Comparison of ENCODE assay signal across 8 cellular contexts in the genomic region with DNA sequence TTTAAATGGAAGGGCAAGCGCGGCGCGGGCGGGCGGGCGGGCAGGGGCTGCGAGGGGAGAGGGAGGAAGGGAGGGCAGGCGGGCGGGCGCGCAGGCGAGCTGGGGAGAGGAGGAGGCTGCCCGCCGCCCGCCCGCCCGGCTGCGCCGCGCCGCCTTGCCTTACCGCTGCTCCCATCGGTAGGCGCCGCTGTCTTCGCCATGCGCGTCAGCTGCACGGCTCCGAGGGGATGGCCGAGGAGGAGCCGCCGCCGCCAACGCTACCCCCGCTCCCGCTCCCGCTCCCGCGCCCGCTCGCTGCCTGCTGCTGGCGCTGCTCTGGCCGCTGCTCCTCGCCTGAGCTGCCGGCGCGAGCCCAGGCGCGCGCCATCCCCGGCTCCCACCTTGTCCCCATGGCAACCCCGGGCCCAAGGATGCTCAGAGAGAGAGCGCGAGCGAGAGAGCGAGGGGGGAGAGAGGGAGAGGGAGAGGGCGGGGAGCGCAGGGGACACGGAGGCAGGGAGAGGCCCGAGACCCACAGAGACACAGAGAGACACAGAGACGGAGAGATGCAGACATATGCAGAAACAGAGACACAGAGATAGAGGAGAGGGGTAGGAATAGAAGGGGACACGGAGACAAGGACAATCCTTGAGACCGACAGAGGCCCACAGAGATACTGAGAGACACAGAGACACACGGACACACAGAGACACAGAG. TPM values are rescaled to one million over a fixed set of nuclear protein-coding genes. Genes with fewer than 3 reads are reported as not detected.
DNase-seq lines count a peak whose midpoint lies in the region; ATAC-seq and TF ChIP-seq lines count a peak whose summit lies in the region.

No MANE protein-coding gene starts in this region.

- TF ChIP-seq EP300 in ovary (IDR thresholded peaks at IDR 0.05) = no peak

- H3K9me3 ChIP-seq in MM.1S (replicated peaks; ENCODE audit: insufficient read depth, low read length) (no peaks in the 10 kb centered on the region), SJCRH30 (replicated peaks) (no peaks in the 10 kb centered on the region), ovary (no peaks in the 10 kb centered on the region), thoracic aorta (no peaks in the 10 kb centered on the region)

- H3K9ac ChIP-seq in MM.1S (ENCODE audit: low read length) = no peak overlapping the region

- no peak for TF ChIP-seq POLR2A in ovary (IDR thresholded peaks at IDR 0.05)

- no peaks in the 10 kb centered on the region for H3K9me3 Mint-ChIP-seq in activated naive CD4-positive, alpha-beta T cell treated with anti-CD3 and anti-CD28 coated beads for 36 hours
- peaks cover 26% of the 10 kb centered on the region for H3K9me3 Mint-ChIP-seq in glutamatergic neuron (ENCODE audit: unreplicated experiment)

- H3K27ac Mint-ChIP-seq in activated naive CD4-positive, alpha-beta T cell treated with anti-CD3 and anti-CD28 coated beads for 36 hours = no peak overlapping the region
- H3K27ac Mint-ChIP-seq in glutamatergic neuron (ENCODE audit: unreplicated experiment) = no peak overlapping the region

- H3K27me3 ChIP-seq in MM.1S (replicated peaks; ENCODE audit: insufficient read depth, low read length) = peaks cover 47% of the 10 kb centered on the region
- H3K27me3 ChIP-seq in SJCRH30 = peaks cover 40% of the 10 kb centered on the region
- no peaks in the 10 kb centered on the region for H3K27me3 ChIP-seq in ovary
- H3K27me3 ChIP-seq in thoracic aorta (replicated peaks; ENCODE audit: insufficient read depth) = peaks cover 15% of the 10 kb centered on the region

- no peaks in the 10 kb centered on the region for H3K9me2 ChIP-seq in MM.1S (replicated peaks; ENCODE audit: insufficient read depth, low read length)

- H4K20me1 ChIP-seq in MM.1S (ENCODE audit: insufficient read depth, low read length) = no peaks in the 10 kb centered on the region

- peaks cover 7% of the 10 kb centered on the region; the same call in 1 of the 2 replicates for H3K4me1 ChIP-seq in MM.1S (ENCODE audit: low read length)
- no peaks in the 10 kb centered on the region for H3K4me1 ChIP-seq in SJCRH30
- H3K4me1 ChIP-seq in ovary (ENCODE audit: insufficient read depth) = no peaks in the 10 kb centered on the region
- H3K4me1 ChIP-seq in thoracic aorta (ENCODE audit: control insufficient read depth in 1 of 2, low read depth in 2 of 2) = peaks cover 5 to 18% of the 10 kb centered on the region in 2 donors

- peaks cover 11% of the 10 kb centered on the region for H3K4me1 Mint-ChIP-seq in activated naive CD4-positive, alpha-beta T cell treated with anti-CD3 and anti-CD28 coated beads for 36 hours (ENCODE audit: low read depth)
- H3K4me1 Mint-ChIP-seq in glutamatergic neuron (ENCODE audit: low read depth, unreplicated experiment) = peaks cover 43% of the 10 kb centered on the region

- ATAC-seq in thoracic aorta (ENCODE audit: insufficient number of reproducible peaks, low FRiP score, low read depth) = no peak
- no peak for ATAC-seq in HG02852 (IDR thresholded peaks at IDR 0.05; ENCODE audit: unreplicated experiment)

- H3K4me3 ChIP-seq in MM.1S (ENCODE audit: low read length) (peak overlapping the region; percentile 53), SJCRH30 (peak overlapping the region; percentile 24; the same call in 1 of the 2 replicates), ovary (peak overlapping the region; percentile 33), thoracic aorta (peak overlapping the region; percentile 81)

- DNase-seq in GM03348 (ENCODE audit: low spot score) (peak; percentile 91), MM.1S (peak; percentile 83), SJCRH30 (peak; percentile 77 to 79), glutamatergic neuron (peak; percentile 95), ovary (peak; percentile 59 to 80 (median 62)), thoracic aorta (ENCODE audit: low spot score) (no peak)
- DNase-seq in activated naive CD4-positive, alpha-beta T cell treated with anti-CD3 and anti-CD28 coated beads for 36 hours = peak; percentile 83

- H3K27ac ChIP-seq in MM.1S (ENCODE audit: low read length) (no peak overlapping the region), SJCRH30 (no peak overlapping the region), ovary (no peak overlapping the region), thoracic aorta (no peak overlapping the region)

- no peaks in the 10 kb centered on the region for H3K36me3 Mint-ChIP-seq in activated naive CD4-positive, alpha-beta T cell treated with anti-CD3 and anti-CD28 coated beads for 36 hours (ENCODE audit: low read depth)
- no peaks in the 10 kb centered on the region for H3K36me3 Mint-ChIP-seq in glutamatergic neuron (ENCODE audit: unreplicated experiment)

- H2AFZ ChIP-seq in MM.1S (ENCODE audit: low read length) = peak overlapping the region; percentile 71

- H3F3A ChIP-seq in MM.1S (ENCODE audit: insufficient read depth, low read length) = no peaks in the 10 kb centered on the region; the same call in 1 of the 2 replicates

- H3K27me3 Mint-ChIP-seq in activated naive CD4-positive, alpha-beta T cell treated with anti-CD3 and anti-CD28 coated beads for 36 hours (ENCODE audit: low read depth) = peaks cover 26% of the 10 kb centered on the region
- H3K27me3 Mint-ChIP-seq in glutamatergic neuron (ENCODE audit: unreplicated experiment) = peaks cover 21% of the 10 kb centered on the region

- H3K4me3 Mint-ChIP-seq in activated naive CD4-positive, alpha-beta T cell treated with anti-CD3 and anti-CD28 coated beads for 36 hours = no peak overlapping the region
- no peak overlapping the region for H3K4me3 Mint-ChIP-seq in glutamatergic neuron (ENCODE audit: unreplicated experiment)

- TF ChIP-seq CTCF in MM.1S (IDR thresholded peaks at IDR 0.05; ENCODE audit: low read length) (peak; percentile 28), glutamatergic neuron (IDR thresholded peaks at IDR 0.05; ENCODE audit: partially characterized antibody, unreplicated experiment) (no peak), ovary (IDR thresholded peaks at IDR 0.05) (peak in 1 of 3 donors; percentile 34), thoracic aorta (IDR thresholded peaks at IDR 0.05) (peak; percentile 28)

- peak overlapping the region; percentile 83; the same call in 1 of the 2 replicates for H3K4me2 ChIP-seq in MM.1S (ENCODE audit: low read depth, low read length)

- H3K79me2 ChIP-seq in MM.1S (ENCODE audit: low read length) = no peaks in the 10 kb centered on the region

- no peaks in the 10 kb centered on the region for H3K36me3 ChIP-seq in MM.1S (replicated peaks; ENCODE audit: insufficient read depth, low read length)
- H3K36me3 ChIP-seq in SJCRH30 = no peaks in the 10 kb centered on the region
- no peaks in the 10 kb centered on the region for H3K36me3 ChIP-seq in ovary
- H3K36me3 ChIP-seq in thoracic aorta = no peaks in the 10 kb centered on the region

- intact Hi-C loops in activated naive CD4-positive, alpha-beta T cell treated with anti-CD3 and anti-CD28 coated beads for 36 hours (cut with micrococcal nuclease) = loop anchor here (1.0 to 2.0 kb wide), 2 partner anchors 40 to 66 kb away; a partner anchor contains a TSS
- intact Hi-C loops in ovary (cut with DNase I) = no loop called here

- WGBS in ovary, 3 donors = 0 to 1% (median 1%) methylated on average over 38 to 66 of the region's 66 CpGs

- CTCF ChIA-PET in activated naive CD4-positive, alpha-beta T cell treated with anti-CD3 and anti-CD28 coated beads for 36 hours (lab: Charles Lee) = interaction anchor here (0.6 to 2.4 kb wide), 14 partner anchors 8 to 146 kb away, joined by 3 to 12 read pairs (median 4); a partner anchor contains a TSS

RNA-seq across cellular contexts. Expression of a gene that starts 40.3 kb away (rescaled TPM):
- total RNA-seq in SJCRH30 (2014; rRNA removed; shearing (Covaris generic)) = 16.2 and 18.0 TPM in 2 replicates
- 10 to 100 TPM; 24.8 to 26.0 TPM for total RNA-seq in activated naive CD4-positive, alpha-beta T cell treated with anti-CD3 and anti-CD28 coated beads for 36 hours
- total RNA-seq in glutamatergic neuron (ENCODE audit: unreplicated experiment) (30.7 TPM), ovary (10 to 100 TPM; 14.9 to 36.8 (median 25.1) TPM), thoracic aorta (10 to 100 TPM; 21.7 to 33.2 TPM)
- 10 to 100 TPM in 1 of 2 donors, 1 to 10 TPM in 1; 8.3 to 33.1 TPM for polyA plus RNA-seq in ovary

RNA-seq across cellular contexts. Expression of a gene that starts 43.0 kb away (rescaled TPM):
- 9.2 and 10.7 TPM in 2 replicates for total RNA-seq in SJCRH30 (2014; rRNA removed; shearing (Covaris generic))
- 10 to 100 TPM; 11.5 to 11.6 TPM for total RNA-seq in activated naive CD4-positive, alpha-beta T cell treated with anti-CD3 and anti-CD28 coated beads for 36 hours
- 12.0 TPM for total RNA-seq in glutamatergic neuron (ENCODE audit: unreplicated experiment)
- total RNA-seq in ovary = 10 to 100 TPM in 5 of 7 donors, 1 to 10 TPM in 2; 2.4 to 17.9 (median 12.9) TPM
- polyA plus RNA-seq in ovary = 1 to 10 TPM; 5.0 to 6.5 TPM
- total RNA-seq in thoracic aorta = 10 to 100 TPM in 1 of 2 donors, 1 to 10 TPM in 1; 7.9 to 10.3 TPM

RNA-seq across cellular contexts. Expression of a gene that starts 44.9 kb away (rescaled TPM):
- total RNA-seq in SJCRH30 (2014; rRNA removed; shearing (Covaris generic)) = 0.10 and 0.16 TPM in 2 replicates
- total RNA-seq in activated naive CD4-positive, alpha-beta T cell treated with anti-CD3 and anti-CD28 coated beads for 36 hours = 10 to 100 TPM; 30.0 to 31.9 TPM
- total RNA-seq in glutamatergic neuron (ENCODE audit: unreplicated experiment) (53.4 TPM), ovary (1 to 10 TPM in 4 of 7 donors, under 1 TPM in 2, not detected in 1; 0.72 to 4.3 (median 1.4) TPM), thoracic aorta (1 to 10 TPM in 1 of 2 donors, under 1 TPM in 1; 0.85 to 5.8 TPM)
- 1 to 10 TPM in 1 of 2 donors, under 1 TPM in 1; 0.52 to 1.2 TPM for polyA plus RNA-seq in ovary

Comparison
In these comparisons a context has a peak if more than half of its experiments do, and no peak if none do; other contexts are left out.
1. H3K4me3 ChIP-seq: peak in every context shown above with its lines; median percentile 81 in thoracic aorta; 53 in MM.1S; 33 in ovary; 24 in SJCRH30.